In genomic region chr19:11781295-11782057, GRCh38 we compare ENCODE assay signal across 1 cellular context.
TF ChIP-seq lines count a peak whose summit lies in the region.

No MANE protein-coding gene starts in this region.

TF ChIP-seq in K562, 482 proteins besides CTCF, POLR2A, EP300 and RAD21 (continued from another document):
- TF ChIP-seq ZNF318 (IDR thresholded peaks at IDR 0.05; ENCODE audit: borderline replicate concordance in 1 of 2, low read depth in 1 of 2) = peak in 1 of 2 experiments; percentile 18; a peak in 1 of 4 replicates
- no peak for TF ChIP-seq TAL1 (IDR thresholded peaks at IDR 0.05)
- no peak for TF ChIP-seq ETV5 (CRISPR knock-in tag; IDR thresholded peaks at IDR 0.05; ENCODE audit: low read depth)
- TF ChIP-seq, protein P1, sequence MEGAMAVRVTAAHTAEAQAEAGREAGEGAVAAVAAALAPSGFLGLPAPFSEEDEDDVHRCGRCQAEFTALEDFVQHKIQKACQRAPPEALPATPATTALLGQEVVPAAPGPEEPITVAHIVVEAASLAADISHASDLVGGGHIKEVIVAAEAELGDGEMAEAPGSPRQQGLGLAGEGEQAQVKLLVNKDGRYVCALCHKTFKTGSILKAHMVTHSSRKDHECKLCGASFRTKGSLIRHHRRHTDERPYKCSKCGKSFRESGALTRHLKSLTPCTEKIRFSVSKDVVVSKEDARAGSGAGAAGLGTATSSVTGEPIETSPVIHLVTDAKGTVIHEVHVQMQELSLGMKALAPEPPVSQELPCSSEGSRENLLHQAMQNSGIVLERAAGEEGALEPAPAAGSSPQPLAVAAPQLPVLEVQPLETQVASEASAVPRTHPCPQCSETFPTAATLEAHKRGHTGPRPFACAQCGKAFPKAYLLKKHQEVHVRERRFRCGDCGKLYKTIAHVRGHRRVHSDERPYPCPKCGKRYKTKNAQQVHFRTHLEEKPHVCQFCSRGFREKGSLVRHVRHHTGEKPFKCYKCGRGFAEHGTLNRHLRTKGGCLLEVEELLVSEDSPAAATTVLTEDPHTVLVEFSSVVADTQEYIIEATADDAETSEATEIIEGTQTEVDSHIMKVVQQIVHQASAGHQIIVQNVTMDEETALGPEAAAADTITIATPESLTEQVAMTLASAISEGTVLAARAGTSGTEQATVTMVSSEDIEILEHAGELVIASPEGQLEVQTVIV (CRISPR knock-in tag; IDR thresholded peaks at IDR 0.05; ENCODE audit: borderline replicate concordance) = no peak
- TF ChIP-seq ZSCAN32 (CRISPR knock-in tag; IDR thresholded peaks at IDR 0.05) = no peak
- no peak for TF ChIP-seq MYNN (IDR thresholded peaks at IDR 0.05)
- no peak for TF ChIP-seq MYNN (CRISPR knock-in tag; IDR thresholded peaks at IDR 0.05)
- no peak for TF ChIP-seq ZZZ3 (IDR thresholded peaks at IDR 0.05)
- TF ChIP-seq PPARD (CRISPR knock-in tag; IDR thresholded peaks at IDR 0.05) = no peak
- no peak for TF ChIP-seq CBX8 (IDR thresholded peaks at IDR 0.05; ENCODE audit: borderline replicate concordance, extremely low read depth, low read depth, low read length, poor library complexity, severe bottlenecking)
- TF ChIP-seq TCF15 (CRISPR knock-in tag; IDR thresholded peaks at IDR 0.05) = no peak
- no peak for TF ChIP-seq POLR3A (IDR thresholded peaks at IDR 0.05; ENCODE audit: borderline replicate concordance, extremely low read depth, insufficient read depth, insufficient read length)
- peak; percentile 64 for TF ChIP-seq TEAD4 (IDR thresholded peaks at IDR 0.05; ENCODE audit: low read length)
- TF ChIP-seq TEAD4 (CRISPR knock-in tag; IDR thresholded peaks at IDR 0.05; ENCODE audit: borderline replicate concordance) = no peak
- TF ChIP-seq ZNF24 (IDR thresholded peaks at IDR 0.05) = 0 out of 2 replicates have a peak, but pooled peaks have one; percentile 30
- TF ChIP-seq WHSC1 (IDR thresholded peaks at IDR 0.05; ENCODE audit: low read length) = no peak
- TF ChIP-seq HSF4 (CRISPR knock-in tag; IDR thresholded peaks at IDR 0.05; ENCODE audit: borderline replicate concordance) = no peak
- TF ChIP-seq TRIM28 (IDR thresholded peaks at IDR 0.05) = peak; percentile 96
- TF ChIP-seq ETS2 (tag; IDR thresholded peaks at IDR 0.05; ENCODE audit: borderline replicate concordance, poor library complexity, severe bottlenecking) = no peak
- 0 out of 2 replicates have a peak, but pooled peaks have one; percentile 35 for TF ChIP-seq ZNF274 (IDR thresholded peaks at IDR 0.05; ENCODE audit: borderline replicate concordance, low read depth, low read length)
- TF ChIP-seq CBX1 (IDR thresholded peaks at IDR 0.05; ENCODE audit: low read depth) = peak; percentile 87; the same call in 1 of the 2 replicates
- no peak for TF ChIP-seq COPS2 (conservative IDR thresholded peaks at IDR 0.05)
- peak; percentile 90 for TF ChIP-seq ZEB2 (IDR thresholded peaks at IDR 0.05)
- TF ChIP-seq, protein P2, sequence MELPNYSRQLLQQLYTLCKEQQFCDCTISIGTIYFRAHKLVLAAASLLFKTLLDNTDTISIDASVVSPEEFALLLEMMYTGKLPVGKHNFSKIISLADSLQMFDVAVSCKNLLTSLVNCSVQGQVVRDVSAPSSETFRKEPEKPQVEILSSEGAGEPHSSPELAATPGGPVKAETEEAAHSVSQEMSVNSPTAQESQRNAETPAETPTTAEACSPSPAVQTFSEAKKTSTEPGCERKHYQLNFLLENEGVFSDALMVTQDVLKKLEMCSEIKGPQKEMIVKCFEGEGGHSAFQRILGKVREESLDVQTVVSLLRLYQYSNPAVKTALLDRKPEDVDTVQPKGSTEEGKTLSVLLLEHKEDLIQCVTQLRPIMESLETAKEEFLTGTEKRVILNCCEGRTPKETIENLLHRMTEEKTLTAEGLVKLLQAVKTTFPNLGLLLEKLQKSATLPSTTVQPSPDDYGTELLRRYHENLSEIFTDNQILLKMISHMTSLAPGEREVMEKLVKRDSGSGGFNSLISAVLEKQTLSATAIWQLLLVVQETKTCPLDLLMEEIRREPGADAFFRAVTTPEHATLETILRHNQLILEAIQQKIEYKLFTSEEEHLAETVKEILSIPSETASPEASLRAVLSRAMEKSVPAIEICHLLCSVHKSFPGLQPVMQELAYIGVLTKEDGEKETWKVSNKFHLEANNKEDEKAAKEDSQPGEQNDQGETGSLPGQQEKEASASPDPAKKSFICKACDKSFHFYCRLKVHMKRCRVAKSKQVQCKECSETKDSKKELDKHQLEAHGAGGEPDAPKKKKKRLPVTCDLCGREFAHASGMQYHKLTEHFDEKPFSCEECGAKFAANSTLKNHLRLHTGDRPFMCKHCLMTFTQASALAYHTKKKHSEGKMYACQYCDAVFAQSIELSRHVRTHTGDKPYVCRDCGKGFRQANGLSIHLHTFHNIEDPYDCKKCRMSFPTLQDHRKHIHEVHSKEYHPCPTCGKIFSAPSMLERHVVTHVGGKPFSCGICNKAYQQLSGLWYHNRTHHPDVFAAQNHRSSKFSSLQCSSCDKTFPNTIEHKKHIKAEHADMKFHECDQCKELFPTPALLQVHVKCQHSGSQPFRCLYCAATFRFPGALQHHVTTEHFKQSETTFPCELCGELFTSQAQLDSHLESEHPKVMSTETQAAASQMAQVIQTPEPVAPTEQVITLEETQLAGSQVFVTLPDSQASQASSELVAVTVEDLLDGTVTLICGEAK (IDR thresholded peaks at IDR 0.05) = peak; percentile 34; the same call in 1 of the 2 replicates
- TF ChIP-seq, protein P2 (CRISPR knock-in tag; IDR thresholded peaks at IDR 0.05) = no peak
- TF ChIP-seq ZNF3 (CRISPR knock-in tag; IDR thresholded peaks at IDR 0.05) = no peak
- peak; percentile 20 for TF ChIP-seq POLR2B (IDR thresholded peaks at IDR 0.05; ENCODE audit: low read depth, partially characterized antibody)
